In genomic region chr5:141040763-141041426, GRCh38 we compare ENCODE assay signal across 8 cellular contexts. TPM values are rescaled to one million over a fixed set of nuclear protein-coding genes. Genes with fewer than 3 reads are reported as not detected.
DNase-seq lines count a peak whose midpoint lies in the region; ATAC-seq and TF ChIP-seq lines count a peak whose summit lies in the region.

No MANE protein-coding gene starts in this region.

- peak; percentile 99 for DNase-seq in G401 (ENCODE audit: low spot score)
- DNase-seq in NCI-H345 (lab: John Stamatoyannopoulos, UW), result peak; percentile 100
- peak; percentile 36 to 57 for DNase-seq in activated CD4-positive, alpha-beta T cell treated with anti-CD3 and anti-CD28 coated beads for 24 hours (ENCODE audit: low read depth in 2 of 2)
- DNase-seq in coronary artery (ENCODE audit: low spot score), result peak; percentile 90
- DNase-seq in stimulated activated CD4-positive, alpha-beta T cell treated with anti-CD3 and anti-CD28 coated beads, Interleukin-1b, Interleukin-23, amount 100 ng/mL, for 24 hours (ENCODE audit: low read depth in 4 of 4, low spot score in 1 of 4), result peak; percentile 12 to 59 (median 42)

- H3K27ac ChIP-seq in coronary artery (peak overlapping the region in 1 of 2 donors; percentile 55), layer of hippocampus (ENCODE audit: low read depth, low read length) (peak overlapping the region; percentile 89)

- in situ Hi-C loops in G401 (cut with HindIII; ENCODE audit: low sequenced_read_pairs), result no loop called here

- H3K27me3 ChIP-seq in layer of hippocampus (ENCODE audit: control insufficient read depth, insufficient read depth, low read length), result no peaks in the 10 kb centered on the region

- ATAC-seq in HG03103 (IDR thresholded peaks at IDR 0.05; ENCODE audit: low read depth, unreplicated experiment), result peak; percentile 84
- ATAC-seq in GM19455 (IDR thresholded peaks at IDR 0.05; ENCODE audit: unreplicated experiment), result no peak

- TF ChIP-seq CTCF in coronary artery (IDR thresholded peaks at IDR 0.05), result peak; percentile 83

- H3K4me3 ChIP-seq in coronary artery, result peak overlapping the region; percentile 65

RNA-seq across cellular contexts. Expression of gene PCDHB1, which starts 10.3 kb away (rescaled TPM):
- total RNA-seq in G401 (2014; rRNA removed; shearing (Covaris generic)), result not detected in 2 replicates

RNA-seq across cellular contexts. Expression of gene PCDHB2, which starts 53.5 kb away (rescaled TPM):
- 11.6 and 17.6 TPM in 2 replicates for total RNA-seq in G401 (2014; rRNA removed; shearing (Covaris generic))

RNA-seq across cellular contexts. Expression of gene PCDHB3, which starts 59.4 kb away (rescaled TPM):
- total RNA-seq in G401 (2014; rRNA removed; shearing (Covaris generic)), result 0.92 and 2.4 TPM in 2 replicates

Comparison
In these comparisons a context has a peak if more than half of its experiments do, and no peak if none do; other contexts are left out.
1. DNase-seq: peak in every context shown above with its lines; median percentile 100 in NCI-H345; 99 in G401; 90 in coronary artery; 46 in activated CD4-positive, alpha-beta T cell treated with anti-CD3 and anti-CD28 coated beads for 24 hours; 42 in stimulated activated CD4-positive, alpha-beta T cell treated with anti-CD3 and anti-CD28 coated beads, Interleukin-1b, Interleukin-23, amount 100 ng/mL, for 24 hours.